In genomic region chr17:29526322-29526721, GRCh38 we compare ENCODE assay signal across 1 cellular context.
TF ChIP-seq lines count a peak whose summit lies in the region.

No MANE protein-coding gene starts in this region.

TF ChIP-seq in HepG2, 621 proteins besides CTCF, POLR2A, EP300 and RAD21:
- TF ChIP-seq FOSL2 (CRISPR knock-in tag; IDR thresholded peaks at IDR 0.05) (peak; percentile 65), ATF7 (IDR thresholded peaks at IDR 0.05) (no peak), ATF7 (CRISPR knock-in tag; IDR thresholded peaks at IDR 0.05) (no peak), CEBPB (IDR thresholded peaks at IDR 0.05; ENCODE audit: borderline replicate concordance, low read depth, low read length) (peak; percentile 77), CEBPG (CRISPR knock-in tag; IDR thresholded peaks at IDR 0.05) (peak; percentile 57), SOX5 (CRISPR knock-in tag; IDR thresholded peaks at IDR 0.05; ENCODE audit: borderline replicate concordance) (peak; percentile 23; the same call in 1 of the 2 replicates), SOX13 (IDR thresholded peaks at IDR 0.05) (no peak), SOX13 (CRISPR knock-in tag; conservative IDR thresholded peaks at IDR 0.05 in 1 of 2, IDR thresholded peaks at IDR 0.05 in 1 of 2) (peak in 1 of 2 experiments; percentile 18; a peak in 1 of 4 replicates), ZNF460 (CRISPR knock-in tag; IDR thresholded peaks at IDR 0.05; ENCODE audit: borderline replicate concordance) (peak; percentile 75; the same call in 1 of the 2 replicates), FOXA3 (CRISPR knock-in tag; IDR thresholded peaks at IDR 0.05) (0 out of 2 replicates have a peak, but pooled peaks have one; percentile 8), SAP130 (CRISPR knock-in tag; IDR thresholded peaks at IDR 0.05; ENCODE audit: low read depth) (0 out of 2 replicates have a peak, but pooled peaks have one; percentile 18), ZBTB33 (CRISPR knock-in tag; IDR thresholded peaks at IDR 0.05) (0 out of 2 replicates have a peak, but pooled peaks have one; percentile 20), ZNF770 (CRISPR knock-in tag; IDR thresholded peaks at IDR 0.05) (peak; percentile 79; the same call in 1 of the 2 replicates), HCFC1 (IDR thresholded peaks at IDR 0.05; ENCODE audit: low read depth, low read length) (no peak), ZUFSP (CRISPR knock-in tag; IDR thresholded peaks at IDR 0.05; ENCODE audit: borderline replicate concordance) (no peak), ZNF562 (CRISPR knock-in tag; IDR thresholded peaks at IDR 0.05; ENCODE audit: borderline replicate concordance) (no peak), POGK (CRISPR knock-in tag; conservative IDR thresholded peaks at IDR 0.05) (no peak), TRIM24 (CRISPR knock-in tag; IDR thresholded peaks at IDR 0.05) (no peak), GATAD2A (CRISPR knock-in tag; IDR thresholded peaks at IDR 0.05) (0 out of 2 replicates have a peak, but pooled peaks have one; percentile 30), FOXP4 (CRISPR knock-in tag; IDR thresholded peaks at IDR 0.05) (peak; percentile 39; the same call in 1 of the 2 replicates)
